Comparison of ENCODE assay signal across 1 cellular context in the genomic region with DNA sequence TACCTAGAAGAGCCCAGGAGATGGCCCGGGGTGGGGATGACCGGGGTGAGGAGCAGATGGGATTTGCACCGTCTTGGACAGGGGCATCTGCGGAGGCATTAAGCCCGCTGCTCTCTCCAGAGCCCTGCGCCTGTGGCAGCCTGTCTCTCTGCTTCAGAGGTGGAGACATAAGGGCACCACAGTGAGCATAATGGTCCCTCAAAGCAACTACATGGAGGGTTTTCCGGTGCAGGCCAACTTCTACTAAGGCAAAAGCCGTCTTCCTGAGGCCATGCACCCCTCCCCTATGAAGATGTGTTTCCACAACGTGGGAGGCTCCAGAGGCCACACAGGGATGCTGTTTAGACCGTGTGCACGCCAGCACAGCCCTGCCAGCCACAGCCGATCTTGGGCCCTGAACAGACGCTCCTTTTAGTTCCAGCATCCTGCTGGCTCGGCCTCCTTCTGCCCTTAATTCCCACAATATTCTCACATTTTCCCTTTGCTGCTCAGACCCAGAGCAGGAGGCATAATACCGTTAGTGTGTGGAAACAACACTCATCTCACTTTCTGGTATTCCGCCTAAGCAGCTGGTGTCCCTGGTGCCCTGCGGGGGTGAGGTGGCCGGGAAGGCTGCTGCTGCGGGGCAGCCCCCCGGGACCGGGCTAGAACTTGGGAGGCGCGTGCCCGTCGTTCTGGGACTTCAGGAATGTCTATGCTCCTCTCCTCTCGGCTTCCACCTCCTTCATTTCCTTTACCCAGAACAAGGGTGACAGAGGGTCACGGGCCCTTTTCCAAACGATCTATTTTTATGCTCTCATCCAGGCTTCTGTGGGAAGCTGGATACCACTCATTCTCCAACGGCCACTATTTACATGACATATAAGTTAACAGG.
TF ChIP-seq lines count a peak whose summit lies in the region.

No MANE protein-coding gene starts in this region.

TF ChIP-seq in WTC11, 78 proteins besides CTCF, POLR2A, EP300 and RAD21 (continued from another document):
- no peak for TF ChIP-seq OVOL2 (CRISPR knock-in tag; IDR thresholded peaks at IDR 0.05; ENCODE audit: borderline replicate concordance)
